In genomic region chr4:139774759-139775487, GRCh38 we compare ENCODE assay signal across 20 cellular contexts.
A peak's percentile ranks its signal among the peaks of the same experiment; 100 is the strongest.
DNase-seq lines count a peak whose midpoint lies in the region; ATAC-seq and TF ChIP-seq lines count a peak whose summit lies in the region.
"Had no signal": no experiment of that assay in that cellular context is flagged by ENCODE, and none has a peak within 500 bp of the region (broad histone marks: within the 10 kb centered on the region; RNA-seq: fewer than 3 reads in every experiment).

No MANE protein-coding gene starts in this region.

- peaks cover 58% of the 10 kb centered on the region for H3K4me1 Mint-ChIP-seq in nephron
- H3K4me1 Mint-ChIP-seq: CD4-positive, CD25-positive, alpha-beta regulatory T cell; central memory CD8-positive, alpha-beta T cell had no signal

- TF ChIP-seq CTCF in VCaP (conservative IDR thresholded peaks at IDR 0.05) (no peak), nephron (IDR thresholded peaks at IDR 0.05; ENCODE audit: unreplicated experiment in 3 of 3) (no peak)

- H3K9me3 Mint-ChIP-seq in nephron, result no peaks in the 10 kb centered on the region
- H3K9me3 Mint-ChIP-seq: CD4-positive, CD25-positive, alpha-beta regulatory T cell; central memory CD8-positive, alpha-beta T cell had no signal

- H3K4me3 Mint-ChIP-seq in nephron, result no peak overlapping the region
- H3K4me3 Mint-ChIP-seq: CD4-positive, CD25-positive, alpha-beta regulatory T cell; central memory CD8-positive, alpha-beta T cell had no signal

- H3K27ac ChIP-seq in VCaP, result peak overlapping the region; percentile 96
- H3K27ac ChIP-seq: GM23248, hepatocyte, RWPE1, sigmoid colon had no signal

- H3K27ac Mint-ChIP-seq in nephron, result peak overlapping the region; percentile 51 to 82 (median 70)
- H3K27ac Mint-ChIP-seq: CD4-positive, CD25-positive, alpha-beta regulatory T cell had no signal

- no peaks in the 10 kb centered on the region for H3K27me3 Mint-ChIP-seq in nephron (ENCODE audit: low read depth)

- ATAC-seq in GM19035 (IDR thresholded peaks at IDR 0.05; ENCODE audit: unreplicated experiment), result no peak
- ATAC-seq: activated CD4-positive, CD25-positive, alpha-beta regulatory T cell treated with anti-CD3 and anti-CD28 coated beads, Interleukin-2, amount 50 U/mL, for 24 hours; GM12878 had no signal

- peak; percentile 47 for DNase-seq in DMS153 treated with DMSO at 0.1 percent for 48 hours (lab: John Stamatoyannopoulos, UW; ENCODE audit: unreplicated experiment)
- peak; percentile 32 for DNase-seq in NCI-H1092 (lab: John Stamatoyannopoulos, UW)
- no peak for DNase-seq in HuH-7.5 (ENCODE audit: low spot score)
- DNase-seq in NCI-H748 treated with DMSO at 0.1 percent for 48 hours (lab: John Stamatoyannopoulos, UW), result no peak
- DNase-seq: activated naive CD4-positive, alpha-beta T cell treated with anti-CD3 and anti-CD28 coated beads, Interleukin-2, amount 50 U/mL, for 16 hours; anterior cingulate cortex; CD4-positive, CD25-positive, alpha-beta regulatory T cell; foreskin fibroblast; GM23248; NCI-H446 treated with DMSO at 0.1 percent for 48 hours; sigmoid colon; T-helper 9 cell had no signal

- H3K36me3 Mint-ChIP-seq in nephron (ENCODE audit: low read depth), result no peaks in the 10 kb centered on the region
- H3K36me3 Mint-ChIP-seq: CD4-positive, CD25-positive, alpha-beta regulatory T cell had no signal

Comparison
In these comparisons a context has a peak if more than half of its experiments do, and no peak if none do; other contexts are left out.
1. DNase-seq: peak in DMS153 treated with DMSO at 0.1 percent for 48 hours (single experiment) and NCI-H1092 (single experiment); none in HuH-7.5 (single experiment) and NCI-H748 treated with DMSO at 0.1 percent for 48 hours (single experiment).